ENCODE assay signal across 17 cellular contexts in genomic region chr1:221827307-221827642, GRCh38.
DNase-seq lines count a peak whose midpoint lies in the region; ATAC-seq and TF ChIP-seq lines count a peak whose summit lies in the region.
"Had no signal": no experiment of that assay in that cellular context is flagged by ENCODE, and none has a peak within 500 bp of the region (broad histone marks: within the 10 kb centered on the region; RNA-seq: fewer than 3 reads in every experiment).

No MANE protein-coding gene starts in this region.

- peaks cover 2% of the 10 kb centered on the region for H3K79me1 ChIP-seq in trophoblast cell (ENCODE audit: low read length)

- no peak overlapping the region for H2AFZ ChIP-seq in trophoblast cell (ENCODE audit: insufficient read depth, low read length, poor library complexity)

- H4K91ac ChIP-seq in trophoblast cell (ENCODE audit: low read depth, low read length), result no peak overlapping the region

- no peaks in the 10 kb centered on the region for H3K79me2 ChIP-seq in trophoblast cell (ENCODE audit: control insufficient read depth, insufficient read depth, low read length, poor library complexity)

- H2BK5ac ChIP-seq in trophoblast cell (ENCODE audit: low read depth, low read length, poor library complexity), result no peak overlapping the region

- H3K27ac ChIP-seq in RWPE1, result peak overlapping the region; percentile 45
- peak overlapping the region; percentile 51 to 62 for H3K27ac ChIP-seq in breast epithelium
- H3K27ac ChIP-seq in trophoblast cell (ENCODE audit: low read depth, low read length), result no peak overlapping the region
- H3K27ac ChIP-seq: esophagus muscularis mucosa, upper lobe of right lung had no signal

- H3K4me3 ChIP-seq in breast epithelium, result no peak overlapping the region
- no peak overlapping the region for H3K4me3 ChIP-seq in trophoblast cell (ENCODE audit: low read depth, low read length)
- H3K4me3 ChIP-seq in mucosa of descending colon, result no peak overlapping the region
- H3K4me3 ChIP-seq: esophagus muscularis mucosa, upper lobe of right lung had no signal

- H3K36me3 ChIP-seq in breast epithelium (no peaks in the 10 kb centered on the region), trophoblast cell (ENCODE audit: control insufficient read depth in 1 of 2, insufficient read depth in 2 of 2, low read length in 2 of 2) (no peaks in the 10 kb centered on the region), mucosa of descending colon (ENCODE audit: low read depth) (no peaks in the 10 kb centered on the region)
- H3K36me3 ChIP-seq: esophagus muscularis mucosa, upper lobe of right lung had no signal

- peaks cover 69% of the 10 kb centered on the region for H3K4me1 Mint-ChIP-seq in activated CD4-positive, alpha-beta T cell treated with anti-CD3 and anti-CD28 coated beads, Interleukin-2, amount 10 ng/mL, durations not matched to agents 24 days and 14 days

- H2AK5ac ChIP-seq in trophoblast cell (ENCODE audit: low read length), result no peak overlapping the region

- H3K27me3 ChIP-seq in breast epithelium (no peaks in the 10 kb centered on the region), trophoblast cell (ENCODE audit: insufficient read depth, low read length) (no peaks in the 10 kb centered on the region)
- H3K27me3 ChIP-seq: esophagus muscularis mucosa, upper lobe of right lung had no signal

- no peak overlapping the region for H3K9ac ChIP-seq in trophoblast cell (ENCODE audit: low read length)

- H3K9me3 ChIP-seq in breast epithelium (no peaks in the 10 kb centered on the region), trophoblast cell (ENCODE audit: insufficient read depth, low read depth, low read length) (no peaks in the 10 kb centered on the region), mucosa of descending colon (no peaks in the 10 kb centered on the region)
- H3K9me3 ChIP-seq: esophagus muscularis mucosa, upper lobe of right lung had no signal

- TF ChIP-seq CTCF in RWPE1 (conservative IDR thresholded peaks at IDR 0.05; ENCODE audit: low read depth) (no peak), breast epithelium (IDR thresholded peaks at IDR 0.05) (no peak), mucosa of descending colon (IDR thresholded peaks at IDR 0.05) (no peak)

- peak overlapping the region; percentile 50 for H3K27ac Mint-ChIP-seq in activated CD4-positive, alpha-beta T cell treated with anti-CD3 and anti-CD28 coated beads, Interleukin-2, amount 10 ng/mL, durations not matched to agents 24 days and 14 days

- WGBS in trophoblast cell (ENCODE audit: extremely low coverage, insufficient coverage, insufficient read length), result no CpG with 5 or more reads among the region's 1 CpG

- H3K4me2 ChIP-seq in trophoblast cell (ENCODE audit: low read length), result no peak overlapping the region

- H3K4me1 ChIP-seq in breast epithelium (no peaks in the 10 kb centered on the region), trophoblast cell (ENCODE audit: control insufficient read depth in 1 of 2, insufficient read depth in 2 of 2, low read length in 2 of 2) (peaks cover 3 to 4% of the 10 kb centered on the region in 2 experiments), mucosa of descending colon (ENCODE audit: low read depth) (no peaks in the 10 kb centered on the region)

- H2BK12ac ChIP-seq in trophoblast cell (ENCODE audit: low read length), result peak overlapping the region; percentile 23

- intact Hi-C loops in activated CD4-positive, alpha-beta T cell treated with anti-CD3 and anti-CD28 coated beads, Interleukin-2, amount 10 ng/mL, durations not matched to agents 24 days and 14 days (cut with micrococcal nuclease), result loop anchor here (5.0 kb wide), 1 partner anchor 385 kb away; no protein-coding TSS in a partner anchor
- intact Hi-C loops in breast epithelium (cut with DNase I; ENCODE audit: low total_unique reads) (no loop called here), mucosa of descending colon (cut with DNase I, micrococcal nuclease) (no loop called here)

- H3K18ac ChIP-seq in trophoblast cell (ENCODE audit: low read length), result no peak overlapping the region

- TF ChIP-seq POLR2A in breast epithelium (IDR thresholded peaks at IDR 0.05), result no peak

- no peak overlapping the region for H4K12ac ChIP-seq in trophoblast cell (ENCODE audit: low read depth, low read length)

- CTCF ChIA-PET in RWPE1 (lab: Yijun Ruan, JAX), result interaction anchor here (0.7 to 0.9 kb wide), 3 partner anchors 13 to 135 kb away, joined by 4 to 6 read pairs (median 6); no protein-coding TSS in a partner anchor

- peaks cover 14% of the 10 kb centered on the region for H3K9me3 Mint-ChIP-seq in activated CD4-positive, alpha-beta T cell treated with anti-CD3 and anti-CD28 coated beads, Interleukin-2, amount 10 ng/mL, durations not matched to agents 24 days and 14 days

- H3K27me3 Mint-ChIP-seq in activated CD4-positive, alpha-beta T cell treated with anti-CD3 and anti-CD28 coated beads, Interleukin-2, amount 10 ng/mL, durations not matched to agents 24 days and 14 days, result no peaks in the 10 kb centered on the region
- H3K27me3 Mint-ChIP-seq: activated T-cell treated with anti-CD3 and anti-CD28 coated beads, Interleukin-2, amount 50 U/mL, for 24 hours had no signal

- POLR2A ChIA-PET in RWPE1 (lab: Yijun Ruan, JAX; ENCODE audit: low non-redundant PET), result interaction anchor here (1.1 kb wide), 1 partner anchor 83 kb away, joined by 12 read pairs; no protein-coding TSS in a partner anchor

- no peak overlapping the region for H2BK120ac ChIP-seq in trophoblast cell (ENCODE audit: insufficient read depth, low read length, poor library complexity)

- H4K8ac ChIP-seq in trophoblast cell (ENCODE audit: low read depth, low read length), result no peak overlapping the region

- no peak for ATAC-seq in GM19467 (IDR thresholded peaks at IDR 0.05; ENCODE audit: unreplicated experiment)
- no peak for ATAC-seq in mucosa of descending colon
- ATAC-seq: activated CD4-positive, CD25-positive, alpha-beta regulatory T cell treated with anti-CD3 and anti-CD28 coated beads, Interleukin-2, amount 50 U/mL, for 24 hours; left lobe of liver; sciatic nerve had no signal

- no peak for DNase-seq in activated CD4-positive, alpha-beta T cell treated with anti-CD3 and anti-CD28 coated beads, Interleukin-2, amount 10 ng/mL, durations not matched to agents 24 days and 14 days
- no peak for DNase-seq in activated CD4-positive, alpha-beta T cell treated with anti-CD3 and anti-CD28 coated beads for 1 hour
- DNase-seq in RWPE1 (ENCODE audit: low spot score), result no peak
- DNase-seq in breast epithelium (ENCODE audit: low spot score in 2 of 2), result no peak
- DNase-seq in trophoblast cell, result no peak
- no peak for DNase-seq in mucosa of descending colon
- DNase-seq in NCI-H1436 treated with DMSO at 0.1 percent for 48 hours (lab: John Stamatoyannopoulos, UW), result no peak
- DNase-seq: activated T-cell treated with anti-CD3 and anti-CD28 coated beads, Interleukin-2, amount 50 U/mL, for 24 hours; amniotic stem cell; hypothalamus; stimulated activated CD4-positive, alpha-beta T cell treated with anti-CD3 and anti-CD28 coated beads, Interleukin-4, amount 100 ng/mL, for 24 hours; upper lobe of right lung had no signal

- H3K14ac ChIP-seq in trophoblast cell (ENCODE audit: low read length), result no peak overlapping the region

- H3K4me3 Mint-ChIP-seq in activated CD4-positive, alpha-beta T cell treated with anti-CD3 and anti-CD28 coated beads, Interleukin-2, amount 10 ng/mL, durations not matched to agents 24 days and 14 days, result no peak overlapping the region
- H3K4me3 Mint-ChIP-seq: activated T-cell treated with anti-CD3 and anti-CD28 coated beads, Interleukin-2, amount 50 U/mL, for 24 hours had no signal

- peaks cover 8% of the 10 kb centered on the region for H3K36me3 Mint-ChIP-seq in activated CD4-positive, alpha-beta T cell treated with anti-CD3 and anti-CD28 coated beads, Interleukin-2, amount 10 ng/mL, durations not matched to agents 24 days and 14 days (ENCODE audit: low read depth)

- H3K23ac ChIP-seq in trophoblast cell (ENCODE audit: low read length), result no peak overlapping the region

- no peak overlapping the region for H3K4ac ChIP-seq in trophoblast cell (ENCODE audit: low read depth, low read length)
